In the genomic region with DNA sequence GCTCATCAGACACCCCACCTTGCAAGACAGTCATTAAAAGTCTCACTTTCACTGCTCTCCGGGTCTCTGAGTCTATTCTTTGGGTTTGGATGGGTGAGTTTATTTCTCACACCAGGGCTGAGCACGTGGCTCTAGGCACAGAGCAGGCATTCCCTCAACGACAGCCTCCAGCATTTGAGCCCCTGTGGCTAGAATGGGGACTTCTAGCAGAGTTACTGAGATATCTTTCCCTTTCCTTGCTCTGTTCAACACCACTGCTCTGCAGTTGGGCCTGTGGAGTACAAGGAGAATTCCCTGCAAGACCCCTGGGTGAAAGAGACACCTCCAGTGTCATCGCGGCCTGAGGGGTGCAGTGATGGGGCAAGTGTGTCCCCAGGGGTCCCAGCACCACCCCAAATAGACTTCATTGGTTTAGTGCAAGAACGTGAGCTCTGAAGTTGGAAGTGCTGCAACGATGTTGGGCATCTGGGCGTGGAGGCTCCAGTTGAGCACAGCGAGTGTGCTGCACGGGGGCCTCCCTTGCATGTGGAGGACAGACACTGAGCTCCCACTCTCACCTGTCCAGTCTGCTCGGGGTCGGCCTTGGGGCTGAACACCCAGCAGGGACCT, we compare ENCODE assay signal across 17 cellular contexts.
"Had no signal": no experiment of that assay in that cellular context is flagged by ENCODE, and none has a peak within 500 bp of the region (broad histone marks: within the 10 kb centered on the region; RNA-seq: fewer than 3 reads in every experiment).

No MANE protein-coding gene starts in this region.

- H3K4me1 ChIP-seq: right lobe of liver had no signal

- DNase-seq: activated CD4-positive, alpha-beta T cell treated with anti-CD3 and anti-CD28 coated beads, Interleukin-2, amount 50 U/mL, for 1 hour; activated gamma-delta T cell treated with Interleukin-2 at 50 U/mL for 16 hours; activated T-cell treated with anti-CD3 and anti-CD28 coated beads, Interleukin-2, amount 50 U/mL, for 72 hours; dermis blood vessel endothelial cell; effector memory CD8-positive, alpha-beta T cell; immature natural killer cell; naive thymus-derived CD4-positive, alpha-beta T cell; right lobe of liver; stimulated activated CD4-positive, alpha-beta T cell treated with anti-CD3 and anti-CD28 coated beads, Interleukin-4, amount 100 ng/mL, for 1 hour; T1000 had no signal

- H3K9me3 ChIP-seq: ovary, right lobe of liver had no signal

- H3K4me1 Mint-ChIP-seq: immature natural killer cell; stimulated activated effector memory CD8-positive, alpha-beta T cell treated with anti-CD3 and anti-CD28 coated beads, Interleukin-12 subunit alpha, Interleukin-12 subunit beta, amount 100 ng/mL, for 72 hours had no signal

- H3K4me3 ChIP-seq: cardiac muscle cell, ovary, right lobe of liver, smooth muscle cell had no signal

- H3K9me3 Mint-ChIP-seq: activated naive CD4-positive, alpha-beta T cell treated with anti-CD3 and anti-CD28 coated beads, Interleukin-2, amount 50 U/mL, for 72 hours; activated T-cell treated with anti-CD3 and anti-CD28 coated beads, Interleukin-2, amount 50 U/mL, for 72 hours; effector memory CD8-positive, alpha-beta T cell; immature natural killer cell; memory B cell; stimulated activated effector memory CD8-positive, alpha-beta T cell treated with anti-CD3 and anti-CD28 coated beads, Interleukin-12 subunit alpha, Interleukin-12 subunit beta, amount 100 ng/mL, for 72 hours had no signal

- H3K27me3 ChIP-seq: cardiac muscle cell, ovary, right lobe of liver had no signal

- H3K27ac Mint-ChIP-seq: activated naive CD4-positive, alpha-beta T cell treated with anti-CD3 and anti-CD28 coated beads, Interleukin-2, amount 50 U/mL, for 72 hours; activated T-cell treated with anti-CD3 and anti-CD28 coated beads, Interleukin-2, amount 50 U/mL, for 72 hours; effector memory CD8-positive, alpha-beta T cell; immature natural killer cell; memory B cell; naive thymus-derived CD4-positive, alpha-beta T cell; stimulated activated effector memory CD8-positive, alpha-beta T cell treated with anti-CD3 and anti-CD28 coated beads, Interleukin-12 subunit alpha, Interleukin-12 subunit beta, amount 100 ng/mL, for 72 hours had no signal

- H3K27ac ChIP-seq: cardiac muscle cell, ovary, right lobe of liver had no signal

- H3K36me3 Mint-ChIP-seq: activated naive CD4-positive, alpha-beta T cell treated with anti-CD3 and anti-CD28 coated beads, Interleukin-2, amount 50 U/mL, for 72 hours; immature natural killer cell; memory B cell; naive thymus-derived CD4-positive, alpha-beta T cell; stimulated activated effector memory CD8-positive, alpha-beta T cell treated with anti-CD3 and anti-CD28 coated beads, Interleukin-12 subunit alpha, Interleukin-12 subunit beta, amount 100 ng/mL, for 72 hours had no signal

- ATAC-seq: activated CD4-positive, CD25-positive, alpha-beta regulatory T cell treated with anti-CD3 and anti-CD28 coated beads, Interleukin-2, amount 50 U/mL, for 24 hours; activated naive CD4-positive, alpha-beta T cell treated with anti-CD3 and anti-CD28 coated beads, Interleukin-2, amount 50 U/mL, for 72 hours; activated T-cell treated with anti-CD3 and anti-CD28 coated beads, Interleukin-2, amount 50 U/mL, for 72 hours; effector memory CD8-positive, alpha-beta T cell; naive thymus-derived CD4-positive, alpha-beta T cell; stimulated activated effector memory CD8-positive, alpha-beta T cell treated with anti-CD3 and anti-CD28 coated beads, Interleukin-12 subunit alpha, Interleukin-12 subunit beta, amount 100 ng/mL, for 72 hours had no signal

- H3K36me3 ChIP-seq: cardiac muscle cell, ovary, right lobe of liver had no signal

- H3K4me3 Mint-ChIP-seq: activated T-cell treated with anti-CD3 and anti-CD28 coated beads, Interleukin-2, amount 50 U/mL, for 72 hours; effector memory CD8-positive, alpha-beta T cell; immature natural killer cell; memory B cell; naive thymus-derived CD4-positive, alpha-beta T cell; stimulated activated effector memory CD8-positive, alpha-beta T cell treated with anti-CD3 and anti-CD28 coated beads, Interleukin-12 subunit alpha, Interleukin-12 subunit beta, amount 100 ng/mL, for 72 hours had no signal
